Comparison of ENCODE assay signal across 10 cellular contexts in the genomic region with DNA sequence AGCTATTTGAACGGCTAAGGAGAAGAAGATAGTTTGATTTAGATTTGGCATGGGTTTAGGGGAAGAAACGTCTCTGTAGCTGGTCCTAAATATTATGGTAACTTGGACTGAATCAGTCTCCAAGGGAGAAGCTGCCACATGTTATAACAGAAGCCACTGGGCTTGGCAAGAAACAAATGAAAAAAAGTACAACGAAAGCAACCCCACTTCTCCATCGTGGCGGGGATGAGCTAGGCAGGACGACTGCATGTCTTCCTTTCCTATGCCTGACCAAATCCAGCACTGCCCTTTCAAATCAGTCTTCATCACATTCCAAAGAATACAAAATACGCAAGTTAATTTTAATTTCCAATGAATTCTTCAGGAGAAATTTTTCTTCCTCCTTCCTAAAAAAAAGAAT.
A peak's percentile ranks its signal among the peaks of the same experiment; 100 is the strongest.
DNase-seq lines count a peak whose midpoint lies in the region; ATAC-seq and TF ChIP-seq lines count a peak whose summit lies in the region.
"Had no signal": no experiment of that assay in that cellular context is flagged by ENCODE, and none has a peak within 500 bp of the region (broad histone marks: within the 10 kb centered on the region; RNA-seq: fewer than 3 reads in every experiment).

No MANE protein-coding gene starts in this region.

- H3K27me3 Mint-ChIP-seq in activated CD4-positive, alpha-beta T cell treated with anti-CD3 and anti-CD28 coated beads for 36 hours = no peaks in the 10 kb centered on the region
- no peaks in the 10 kb centered on the region for H3K27me3 Mint-ChIP-seq in activated T-helper 17 cell treated with anti-CD3 and anti-CD28 coated beads, Interleukin-2, amount 50 U/mL, for 72 hours

- peaks cover 92% of the 10 kb centered on the region for H3K4me1 Mint-ChIP-seq in activated CD4-positive, alpha-beta T cell treated with anti-CD3 and anti-CD28 coated beads for 36 hours
- H3K4me1 Mint-ChIP-seq in activated T-helper 17 cell treated with anti-CD3 and anti-CD28 coated beads, Interleukin-2, amount 50 U/mL, for 72 hours = peaks cover 68% of the 10 kb centered on the region

- no peaks in the 10 kb centered on the region for H3K27me3 ChIP-seq in left lung
- no peaks in the 10 kb centered on the region for H3K27me3 ChIP-seq in suprapubic skin

- no peak overlapping the region for H3K4me3 ChIP-seq in left lung
- no peak overlapping the region for H3K4me3 ChIP-seq in suprapubic skin

- peaks cover 0 to 54% of the 10 kb centered on the region in 2 donors for H3K4me1 ChIP-seq in left lung
- peaks cover 35% of the 10 kb centered on the region for H3K4me1 ChIP-seq in suprapubic skin

- intact Hi-C loops in activated CD4-positive, alpha-beta T cell treated with anti-CD3 and anti-CD28 coated beads for 36 hours (cut with DNase I, micrococcal nuclease) = no loop called here
- intact Hi-C loops in left lung (cut with DNase I) = no loop called here

- H3K27ac ChIP-seq in left lung (peak overlapping the region; percentile 5 to 68), suprapubic skin (peak overlapping the region; percentile 74)

- H3K36me3 Mint-ChIP-seq in activated CD4-positive, alpha-beta T cell treated with anti-CD3 and anti-CD28 coated beads for 36 hours (ENCODE audit: low read depth) = peaks cover 82% of the 10 kb centered on the region
- peaks cover 100% of the 10 kb centered on the region for H3K36me3 Mint-ChIP-seq in activated T-helper 17 cell treated with anti-CD3 and anti-CD28 coated beads, Interleukin-2, amount 50 U/mL, for 72 hours (ENCODE audit: low read depth)

- H3K36me3 ChIP-seq in left lung = peaks cover 0 to 9% of the 10 kb centered on the region in 2 donors
- H3K36me3 ChIP-seq in suprapubic skin = peaks cover 10% of the 10 kb centered on the region

- peak overlapping the region; percentile 9 for H3K4me3 Mint-ChIP-seq in activated CD4-positive, alpha-beta T cell treated with anti-CD3 and anti-CD28 coated beads for 36 hours
- H3K4me3 Mint-ChIP-seq in activated T-helper 17 cell treated with anti-CD3 and anti-CD28 coated beads, Interleukin-2, amount 50 U/mL, for 72 hours = peak overlapping the region; percentile 57

- H3K27ac Mint-ChIP-seq in activated CD4-positive, alpha-beta T cell treated with anti-CD3 and anti-CD28 coated beads for 36 hours = peak overlapping the region; percentile 91
- peak overlapping the region; percentile 69 for H3K27ac Mint-ChIP-seq in activated T-helper 17 cell treated with anti-CD3 and anti-CD28 coated beads, Interleukin-2, amount 50 U/mL, for 72 hours

- no peak for ATAC-seq in activated CD4-positive, alpha-beta T cell treated with anti-CD3 and anti-CD28 coated beads for 36 hours
- no peak for ATAC-seq in activated T-helper 17 cell treated with anti-CD3 and anti-CD28 coated beads, Interleukin-2, amount 50 U/mL, for 72 hours (replicated peaks)
- ATAC-seq in left lung (no peak), GM21723 (IDR thresholded peaks at IDR 0.05; ENCODE audit: unreplicated experiment) (no peak), GM18517 (IDR thresholded peaks at IDR 0.05; ENCODE audit: unreplicated experiment) (no peak)

- no peak for TF ChIP-seq EP300 in suprapubic skin (IDR thresholded peaks at IDR 0.05)

- no peak for TF ChIP-seq POLR2A in suprapubic skin (IDR thresholded peaks at IDR 0.05)

- no peaks in the 10 kb centered on the region for H3K9me3 Mint-ChIP-seq in activated CD4-positive, alpha-beta T cell treated with anti-CD3 and anti-CD28 coated beads for 36 hours (ENCODE audit: low read depth)
- H3K9me3 Mint-ChIP-seq in activated T-helper 17 cell treated with anti-CD3 and anti-CD28 coated beads, Interleukin-2, amount 50 U/mL, for 72 hours = no peaks in the 10 kb centered on the region

- 32% methylated on average over 7 of the region's 7 CpGs for WGBS in suprapubic skin

- POLR2A ChIA-PET in activated CD4-positive, alpha-beta T cell treated with anti-CD3 and anti-CD28 coated beads for 36 hours (lab: Charles Lee) = interaction anchor here (0.6 to 2.3 kb wide), 3 partner anchors 12 to 26 kb away, joined by 3 to 14 read pairs (median 5); no protein-coding TSS in a partner anchor

- TF ChIP-seq CTCF in left lung (IDR thresholded peaks at IDR 0.05) = no peak
- TF ChIP-seq CTCF in suprapubic skin (IDR thresholded peaks at IDR 0.05) = no peak

- DNase-seq in activated CD4-positive, alpha-beta T cell treated with anti-CD3 and anti-CD28 coated beads for 36 hours = no peak
- DNase-seq in activated CD4-positive, alpha-beta T cell treated with anti-CD3 and anti-CD28 coated beads for 4 hours = no peak
- DNase-seq in left lung (no peak), suprapubic skin (ENCODE audit: low spot score in 2 of 2) (no peak), NCI-H2107 (lab: John Stamatoyannopoulos, UW) (no peak)
- DNase-seq: effector CD8-positive, alpha-beta T cell; NCI-H2171 treated with DMSO at 0.1 percent for 48 hours had no signal

- CTCF ChIA-PET in activated CD4-positive, alpha-beta T cell treated with anti-CD3 and anti-CD28 coated beads for 36 hours (lab: Charles Lee) = interaction anchor here (0.5 to 5.4 kb wide), 7 partner anchors 14 to 1839 kb away, joined by 3 to 23 read pairs (median 3); no protein-coding TSS in a partner anchor

- H3K9me3 ChIP-seq in left lung (no peaks in the 10 kb centered on the region), suprapubic skin (no peaks in the 10 kb centered on the region)
